In genomic region chr9:132408521-132408920, GRCh38 we compare ENCODE assay signal across 25 cellular contexts. TPM values are rescaled to one million over a fixed set of nuclear protein-coding genes. Genes with fewer than 3 reads are reported as not detected.
DNase-seq lines count a peak whose midpoint lies in the region; ATAC-seq and TF ChIP-seq lines count a peak whose summit lies in the region.
"Had no signal": no experiment of that assay in that cellular context is flagged by ENCODE, and none has a peak within 500 bp of the region (broad histone marks: within the 10 kb centered on the region; RNA-seq: fewer than 3 reads in every experiment).

No MANE protein-coding gene starts in this region.

- H3K4me3 ChIP-seq in BE2C (ENCODE audit: low read depth, low read length): no peak overlapping the region
- no peak overlapping the region for H3K4me3 ChIP-seq in heart right ventricle
- no peak overlapping the region for H3K4me3 ChIP-seq in gastroesophageal sphincter
- H3K4me3 ChIP-seq: A549, BLaER1, PC-9, SJCRH30 had no signal

- WGBS in heart right ventricle, 2 donors: 36 to 48% methylated on average over 8 of the region's 8 CpGs
- 71 to 90% methylated on average over 1 to 2 of the region's 8 CpGs for WGBS in gastroesophageal sphincter (ENCODE audit: low coverage in 1 of 2), 2 donors

- peak; percentile 19 for DNase-seq in BE2C
- DNase-seq in HUDEP-2 (lab: John Stamatoyannopoulos, UW; ENCODE audit: unreplicated experiment in 76 of 76): peak in 67 of 76 experiments; percentile 6 to 80 (median 58)
- peak; percentile 67 to 78 for DNase-seq in heart right ventricle
- peak; percentile 60 for DNase-seq in mesenteric fat pad (ENCODE audit: low spot score)
- DNase-seq in hepatic stellate cell (ENCODE audit: low spot score): no peak
- DNase-seq: DMS 273 treated with DMSO at 0.1 percent for 48 hours, DND-41, H9, Karpas-422, NCI-H1417 treated with DMSO at 0.1 percent for 48 hours, NCI-H187 treated with DMSO at 0.1 percent for 48 hours, NCI-H2227 treated with DMSO at 0.1 percent for 48 hours, NCI-H510A treated with DMSO at 0.1 percent for 48 hours, NCI-H82, PC-9, SJCRH30 had no signal

- no peaks in the 10 kb centered on the region for H3K9me3 ChIP-seq in BE2C
- no peaks in the 10 kb centered on the region for H3K9me3 ChIP-seq in heart right ventricle
- H3K9me3 ChIP-seq in gastroesophageal sphincter: no peaks in the 10 kb centered on the region
- H3K9me3 ChIP-seq: BLaER1, SJCRH30 had no signal

- H3K27ac ChIP-seq in heart right ventricle: peak overlapping the region in 9 of 10 donors; percentile 47 to 83 (median 73)
- H3K27ac ChIP-seq in gastroesophageal sphincter: no peak overlapping the region
- H3K27ac ChIP-seq: A549, BLaER1, PC-9, RWPE1, SJCRH30 had no signal

- H3K4me1 ChIP-seq in BE2C (no peaks in the 10 kb centered on the region), heart right ventricle (peaks cover 15 to 69% (median 57%) of the 10 kb centered on the region in 9 donors), gastroesophageal sphincter (peaks cover 0 to 52% (median 20%) of the 10 kb centered on the region in 3 donors)

- no peaks in the 10 kb centered on the region for H3K36me3 ChIP-seq in BE2C
- H3K36me3 ChIP-seq in heart right ventricle: peaks cover 0 to 3% (median 0%) of the 10 kb centered on the region in 9 donors
- H3K36me3 ChIP-seq in gastroesophageal sphincter: peaks cover 0 to 4% of the 10 kb centered on the region in 2 donors
- H3K36me3 ChIP-seq: BLaER1 had no signal

- no peak for TF ChIP-seq CTCF in BE2C (IDR thresholded peaks at IDR 0.05; ENCODE audit: low read depth, low read length)
- TF ChIP-seq CTCF in heart right ventricle (IDR thresholded peaks at IDR 0.05): no peak
- no peak for TF ChIP-seq CTCF in gastroesophageal sphincter (IDR thresholded peaks at IDR 0.05)

- intact Hi-C loops in heart right ventricle (cut with DNase I): loop anchor here in 1 of 10 donors (5.0 kb wide), 1 partner anchor 51 kb away; no protein-coding TSS in a partner anchor

- no peak for TF ChIP-seq POLR2A in gastroesophageal sphincter (IDR thresholded peaks at IDR 0.05)

- H3K27me3 ChIP-seq in BE2C (0 out of 2 replicates have a peak, but pooled peaks cover 5% of the 10 kb centered on the region), heart right ventricle (peaks cover 0 to 45% (median 36%) of the 10 kb centered on the region in 7 donors), gastroesophageal sphincter (peaks cover 44% of the 10 kb centered on the region)

- no peak for TF ChIP-seq EP300 in gastroesophageal sphincter (IDR thresholded peaks at IDR 0.05)

- ATAC-seq in heart right ventricle (peak; percentile 28 to 89 (median 74)), gastroesophageal sphincter (no peak), GM21737 (IDR thresholded peaks at IDR 0.05; ENCODE audit: unreplicated experiment) (no peak), GM19324 (IDR thresholded peaks at IDR 0.05; ENCODE audit: low FRiP score, unreplicated experiment) (no peak)
- ATAC-seq: A549 had no signal

RNA-seq across cellular contexts. Expression of gene CFAP77, which starts 1.5 kb away (rescaled TPM):
- not detected for polyA plus RNA-seq in BE2C (2012; ENCODE audit: insufficient read depth, insufficient read length, low read depth)
- total RNA-seq in heart right ventricle (1 to 10 TPM in 5 of 10 donors, under 1 TPM in 5; 0.53 to 3.1 (median 1.2) TPM), mesenteric fat pad (not detected), gastroesophageal sphincter (not detected)
- polyA plus RNA-seq in heart right ventricle: 1 to 10 TPM in 1 of 2 donors, under 1 TPM in 1; 0.95 to 4.3 TPM
- total RNA-seq: G401, HT-29, MCF 10A, PC-9, SJCRH30 had no signal

RNA-seq across cellular contexts. Expression of gene TTF1, which starts 1.9 kb away (rescaled TPM):
- 9.0 TPM for polyA plus RNA-seq in BE2C (2012; ENCODE audit: insufficient read depth, insufficient read length, low read depth)
- total RNA-seq in heart right ventricle (10 to 100 TPM; 12.0 to 19.1 (median 15.8) TPM), mesenteric fat pad (10.8 TPM), gastroesophageal sphincter (10 to 100 TPM; 14.5 to 19.7 (median 16.1) TPM)
- 10 to 100 TPM; 19.5 to 22.4 TPM for polyA plus RNA-seq in heart right ventricle

RNA-seq across cellular contexts. Expression of gene SETX, which starts 53.7 kb away (rescaled TPM):
- 36.2 TPM for polyA plus RNA-seq in BE2C (2012; ENCODE audit: insufficient read depth, insufficient read length, low read depth)
- total RNA-seq in heart right ventricle: 10 to 100 TPM; 20.2 to 35.1 (median 28.1) TPM
- 10 to 100 TPM; 16.9 to 17.6 TPM for polyA plus RNA-seq in heart right ventricle
- 53.4 TPM for total RNA-seq in mesenteric fat pad
- total RNA-seq in gastroesophageal sphincter: 10 to 100 TPM; 45.7 to 67.1 (median 53.5) TPM

Comparison
In these comparisons a context has a peak if more than half of its experiments do, and no peak if none do; other contexts are left out.
1. ATAC-seq: peak in heart right ventricle (8 of 8); none in gastroesophageal sphincter (single experiment), GM21737 (single experiment) and GM19324 (single experiment).
2. H3K27ac ChIP-seq: peak in heart right ventricle (9 of 10); none in gastroesophageal sphincter (0 of 4).